8 cellular contexts compared by ENCODE assay signal in genomic region chr1:195701149-195701548, GRCh38.
"Had no signal": no experiment of that assay in that cellular context is flagged by ENCODE, and none has a peak within 500 bp of the region (broad histone marks: within the 10 kb centered on the region; RNA-seq: fewer than 3 reads in every experiment).

No MANE protein-coding gene starts in this region.

- H3K4me3 ChIP-seq: GM23338 had no signal

- H3K9ac ChIP-seq: KMS-11 had no signal

- H3K4me2 ChIP-seq: GM23338, KMS-11 had no signal

- DNase-seq: H9, HCEC 1CT, KBM-7 had no signal

- FAIRE-seq: H1, H54, HTR-8/SVneo had no signal

- H3K27ac ChIP-seq: KMS-11 had no signal

- H2AFZ ChIP-seq: GM23338 had no signal

- ATAC-seq: GM23338 had no signal
